16 cellular contexts compared by ENCODE assay signal in the genomic region with DNA sequence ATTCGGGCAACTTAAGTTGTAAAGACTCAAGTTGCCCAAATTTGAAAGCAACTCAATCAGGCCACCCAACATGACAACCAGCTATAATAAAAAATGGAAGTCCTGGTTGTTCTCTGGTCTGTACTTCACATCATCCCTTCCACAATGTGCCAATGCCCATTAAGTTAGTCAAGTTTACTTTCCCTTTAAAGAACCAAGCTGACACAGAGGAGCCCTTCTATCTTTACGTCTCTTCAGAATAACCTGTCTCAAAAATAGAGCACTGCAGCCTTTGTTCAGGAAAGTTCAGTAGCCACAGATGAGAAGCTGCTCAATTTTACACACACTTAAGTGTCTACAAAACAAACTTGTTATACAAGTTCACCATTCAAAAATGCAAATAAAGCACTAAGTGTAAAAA.
DNase-seq lines count a peak whose midpoint lies in the region; ATAC-seq, FAIRE-seq and TF ChIP-seq lines count a peak whose summit lies in the region.
"Had no signal": no experiment of that assay in that cellular context is flagged by ENCODE, and none has a peak within 500 bp of the region (broad histone marks: within the 10 kb centered on the region; RNA-seq: fewer than 3 reads in every experiment).

No MANE protein-coding gene starts in this region.

- peaks cover 10% of the 10 kb centered on the region for H3K36me3 Mint-ChIP-seq in activated naive CD8-positive, alpha-beta T cell treated with anti-CD3 and anti-CD28 coated beads for 36 hours
- H3K36me3 Mint-ChIP-seq in CD8-positive, alpha-beta memory T cell, result peaks cover 0 to 10% (median 0%) of the 10 kb centered on the region in 3 donors
- H3K36me3 Mint-ChIP-seq: activated naive CD4-positive, alpha-beta T cell treated with anti-CD3 and anti-CD28 coated beads, Interleukin-2, amount 50 U/mL, for 24 hours had no signal

- H3K4me2 ChIP-seq in K562 (ENCODE audit: insufficient read depth, low read length) (no peak overlapping the region), osteoblast (ENCODE audit: insufficient read depth, low read length) (no peak overlapping the region)

- H3K4me1 Mint-ChIP-seq in activated naive CD8-positive, alpha-beta T cell treated with anti-CD3 and anti-CD28 coated beads for 36 hours, result peaks cover 1% of the 10 kb centered on the region
- no peaks in the 10 kb centered on the region for H3K4me1 Mint-ChIP-seq in CD8-positive, alpha-beta memory T cell
- H3K4me1 Mint-ChIP-seq: activated naive CD4-positive, alpha-beta T cell treated with anti-CD3 and anti-CD28 coated beads, Interleukin-2, amount 50 U/mL, for 24 hours had no signal

- CTCF ChIA-PET in K562 (lab: Yijun Ruan, JAX; ENCODE audit: low intra/inter-chr PET ratio), result no interaction called here
- CTCF ChIA-PET in CD8-positive, alpha-beta memory T cell (lab: Charles Lee), result no interaction called here

- POLR2A ChIA-PET in K562 (lab: Yijun Ruan, JAX), result interaction anchor here (1.0 to 2.9 kb wide), 7 partner anchors 11 to 137 kb away, joined by 3 to 16 read pairs (median 4); no protein-coding TSS in a partner anchor
- POLR2A ChIA-PET in CD8-positive, alpha-beta memory T cell (lab: Charles Lee), result no interaction called here

- no peak overlapping the region for H3K4me3 Mint-ChIP-seq in activated naive CD8-positive, alpha-beta T cell treated with anti-CD3 and anti-CD28 coated beads for 36 hours
- H3K4me3 Mint-ChIP-seq in CD8-positive, alpha-beta memory T cell, result no peak overlapping the region
- H3K4me3 Mint-ChIP-seq: activated naive CD4-positive, alpha-beta T cell treated with anti-CD3 and anti-CD28 coated beads, Interleukin-2, amount 50 U/mL, for 24 hours; CD14-positive monocyte; T-helper 1 cell treated with Interleukin-12 subunit alpha and Interleukin-12 subunit beta and Interleukin-4 antibody, amounts not matched to agents 30 μg/mL and 1 μg/mL, for 36 hours had no signal

- no TSS peak for BruUV-seq in K562 (replicated peaks; lab: Mats Ljungman, UMichigan)

- no peak for TF ChIP-seq EP300 in K562 (IDR thresholded peaks at IDR 0.05; ENCODE audit: low read length)

- no peaks in the 10 kb centered on the region for H4K20me1 ChIP-seq in K562 (replicated peaks; ENCODE audit: control insufficient read depth, insufficient read depth, low read length)
- H4K20me1 ChIP-seq in osteoblast (ENCODE audit: insufficient read depth, low read length), result no peaks in the 10 kb centered on the region

- in situ Hi-C loops in K562 (cut with MboI), result no loop called here

- H3K9me3 ChIP-seq in K562 (replicated peaks; ENCODE audit: control insufficient read depth, insufficient read depth, low read depth, low read length) (no peaks in the 10 kb centered on the region), left ventricle myocardium inferior (replicated peaks) (no peaks in the 10 kb centered on the region), psoas muscle (no peaks in the 10 kb centered on the region), osteoblast (ENCODE audit: low read depth, low read length) (no peaks in the 10 kb centered on the region)
- H3K9me3 ChIP-seq in CD8-positive, alpha-beta memory T cell (ENCODE audit: low read length), result no peaks in the 10 kb centered on the region
- H3K9me3 ChIP-seq: colonic mucosa had no signal

- H3K4me3 ChIP-seq in LNCaP clone FGC (ENCODE audit: low read depth, low read length) (peak overlapping the region; percentile 37), K562 (no peak overlapping the region), left ventricle myocardium inferior (peak overlapping the region; percentile 45), psoas muscle (peak overlapping the region; percentile 58), osteoblast (ENCODE audit: insufficient read depth, low read length) (no peak overlapping the region)
- H3K4me3 ChIP-seq in CD8-positive, alpha-beta memory T cell (ENCODE audit: low read length), result no peak overlapping the region
- H3K4me3 ChIP-seq: colonic mucosa had no signal

- no peak for DNase-seq in LNCaP clone FGC (ENCODE audit: low read depth)
- DNase-seq in K562 (ENCODE audit: extremely low read depth in 1 of 4, low spot score in 3 of 4), result no peak
- DNase-seq in left ventricle myocardium inferior, result no peak
- DNase-seq in psoas muscle, result no peak
- DNase-seq in osteoblast (ENCODE audit: insufficient read length, low spot score, missing footprints), result no peak
- no peak for DNase-seq in activated naive CD8-positive, alpha-beta T cell treated with anti-CD3 and anti-CD28 coated beads for 36 hours
- DNase-seq in CD8-positive, alpha-beta memory T cell, result no peak
- no peak for DNase-seq in GM20000 (ENCODE audit: low spot score)
- DNase-seq: activated CD4-positive, alpha-beta T cell treated with anti-CD3 and anti-CD28 coated beads for 1 hour; colonic mucosa; NCI-H1048; stimulated activated CD4-positive, alpha-beta T cell treated with anti-CD3 and anti-CD28 coated beads, Interleukin-2, amount 100 ng/mL, for 48 hours had no signal

- H3K4me1 ChIP-seq in K562 (replicated peaks in 1 of 2; ENCODE audit: control insufficient read depth in 2 of 2, insufficient read depth in 2 of 2, low read length in 2 of 2) (peaks cover 3 to 11% of the 10 kb centered on the region in 2 experiments; a peak in 4 of 5 replicates), left ventricle myocardium inferior (peaks cover 34% of the 10 kb centered on the region), psoas muscle (peaks cover 9% of the 10 kb centered on the region), osteoblast (ENCODE audit: insufficient read depth, low read length) (peaks cover 8% of the 10 kb centered on the region)
- H3K4me1 ChIP-seq in CD8-positive, alpha-beta memory T cell (ENCODE audit: insufficient read depth, low read length), result no peaks in the 10 kb centered on the region
- H3K4me1 ChIP-seq: colonic mucosa had no signal

- FAIRE-seq in K562 (lab: Jason Lieb, UNC), result no peak

- H3K27me3 ChIP-seq in K562 (ENCODE audit: control insufficient read depth in 2 of 2, insufficient read depth in 2 of 2, low read length in 2 of 2), result no peaks in the 10 kb centered on the region
- H3K27me3 ChIP-seq in left ventricle myocardium inferior (ENCODE audit: low read depth), result no peaks in the 10 kb centered on the region
- H3K27me3 ChIP-seq in psoas muscle (ENCODE audit: insufficient read depth in 3 of 3, low read length in 2 of 3), result no peaks in the 10 kb centered on the region
- H3K27me3 ChIP-seq in osteoblast (ENCODE audit: insufficient read depth, low read length), result no peaks in the 10 kb centered on the region
- no peaks in the 10 kb centered on the region for H3K27me3 ChIP-seq in CD8-positive, alpha-beta memory T cell (ENCODE audit: insufficient read depth, low read length, poor library complexity, severe bottlenecking)
- H3K27me3 ChIP-seq: colonic mucosa had no signal

- no peak overlapping the region for H3K27ac Mint-ChIP-seq in activated naive CD8-positive, alpha-beta T cell treated with anti-CD3 and anti-CD28 coated beads for 36 hours
- peak overlapping the region in 2 of 8 donors; percentile 10 to 14 for H3K27ac Mint-ChIP-seq in CD8-positive, alpha-beta memory T cell
- H3K27ac Mint-ChIP-seq: activated naive CD4-positive, alpha-beta T cell treated with anti-CD3 and anti-CD28 coated beads, Interleukin-2, amount 50 U/mL, for 24 hours; CD14-positive monocyte; T-helper 1 cell treated with Interleukin-12 subunit alpha and Interleukin-12 subunit beta and Interleukin-4 antibody, amounts not matched to agents 30 μg/mL and 1 μg/mL, for 36 hours had no signal

- no peaks in the 10 kb centered on the region for H3K9me1 ChIP-seq in K562 (ENCODE audit: control insufficient read depth, insufficient read depth, low read length)

- H3K9me3 Mint-ChIP-seq in activated naive CD8-positive, alpha-beta T cell treated with anti-CD3 and anti-CD28 coated beads for 36 hours, result no peaks in the 10 kb centered on the region
- H3K9me3 Mint-ChIP-seq in CD8-positive, alpha-beta memory T cell, result no peaks in the 10 kb centered on the region
- H3K9me3 Mint-ChIP-seq: activated naive CD4-positive, alpha-beta T cell treated with anti-CD3 and anti-CD28 coated beads, Interleukin-2, amount 50 U/mL, for 24 hours; T-helper 1 cell treated with Interleukin-12 subunit alpha and Interleukin-12 subunit beta and Interleukin-4 antibody, amounts not matched to agents 30 μg/mL and 1 μg/mL, for 36 hours had no signal

- 0 out of 4 replicates have a peak overlapping the region, but pooled peaks of 1 of the 2 experiments have one; percentile 3 for H3K9ac ChIP-seq in K562 (ENCODE audit: insufficient read depth in 1 of 2, low read depth in 2 of 2, low read length in 2 of 2)

- H3K36me3 ChIP-seq in K562 (ENCODE audit: control insufficient read depth, insufficient read depth, low read length) (peaks cover 50% of the 10 kb centered on the region; the same call in 2 of the 3 replicates), left ventricle myocardium inferior (peaks cover 13% of the 10 kb centered on the region), psoas muscle (ENCODE audit: insufficient read depth in 1 of 2, low read depth in 1 of 2) (peaks cover 0 to 7% of the 10 kb centered on the region in 2 donors), osteoblast (ENCODE audit: insufficient read depth, low read length) (no peaks in the 10 kb centered on the region)
- H3K36me3 ChIP-seq in CD8-positive, alpha-beta memory T cell (ENCODE audit: insufficient read depth, low read length), result no peaks in the 10 kb centered on the region
- H3K36me3 ChIP-seq: colonic mucosa had no signal

- H3K27ac ChIP-seq in K562 (ENCODE audit: extremely low read depth, low read depth, low read length) (peak overlapping the region; percentile 51; the same call in 2 of the 3 replicates), left ventricle myocardium inferior (replicated peaks) (peak overlapping the region; percentile 53), psoas muscle (peak overlapping the region; percentile 71), osteoblast (ENCODE audit: low read depth, low read length) (no peak overlapping the region)
- H3K27ac ChIP-seq in CD8-positive, alpha-beta memory T cell (ENCODE audit: low read depth, low read length), result no peak overlapping the region
- H3K27ac ChIP-seq: colonic mucosa had no signal

- ATAC-seq in K562, result no peak
- peak; percentile 46 to 88 (median 72) for ATAC-seq in psoas muscle
- ATAC-seq: Panc1 had no signal

- TF ChIP-seq CTCF in LNCaP clone FGC (IDR thresholded peaks at IDR 0.05; ENCODE audit: control insufficient read depth, extremely low read depth, insufficient read depth) (no peak), K562 (IDR thresholded peaks at IDR 0.05 in 2 of 3, conservative IDR thresholded peaks at IDR 0.05 in 1 of 3; ENCODE audit: insufficient read depth in 2 of 3, low read depth in 1 of 3, low read length in 3 of 3) (no peak), left ventricle myocardium inferior (IDR thresholded peaks at IDR 0.05; ENCODE audit: borderline replicate concordance) (no peak), psoas muscle (IDR thresholded peaks at IDR 0.05) (no peak), osteoblast (IDR thresholded peaks at IDR 0.05; ENCODE audit: extremely low read depth, low read depth, low read length) (no peak), GM20000 (IDR thresholded peaks at IDR 0.05; ENCODE audit: extremely low read depth, missing control alignments) (no peak)

- intact Hi-C loops in K562 (cut with micrococcal nuclease) (no loop called here), left ventricle myocardium inferior (cut with micrococcal nuclease) (no loop called here), psoas muscle (cut with DNase I) (no loop called here)

- no peaks in the 10 kb centered on the region for H3K27me3 Mint-ChIP-seq in activated naive CD8-positive, alpha-beta T cell treated with anti-CD3 and anti-CD28 coated beads for 36 hours
- H3K27me3 Mint-ChIP-seq in CD8-positive, alpha-beta memory T cell, result no peaks in the 10 kb centered on the region
- H3K27me3 Mint-ChIP-seq: activated naive CD4-positive, alpha-beta T cell treated with anti-CD3 and anti-CD28 coated beads, Interleukin-2, amount 50 U/mL, for 24 hours had no signal

- TF ChIP-seq RAD21 in K562 (CRISPR knock-in tag; conservative IDR thresholded peaks at IDR 0.05 in 1 of 2, IDR thresholded peaks at IDR 0.05 in 1 of 2), result no peak

- TF ChIP-seq POLR2A in K562 (conservative IDR thresholded peaks at IDR 0.05), result no peak

- H3K79me2 ChIP-seq in K562 (ENCODE audit: control insufficient read depth, insufficient read depth, low read length) (peaks cover 69% of the 10 kb centered on the region), osteoblast (ENCODE audit: insufficient read depth, low read length) (no peaks in the 10 kb centered on the region)

- H2AFZ ChIP-seq in K562 (ENCODE audit: low read depth, low read length), result no peak overlapping the region
- H2AFZ ChIP-seq in osteoblast (ENCODE audit: low read length), result no peak overlapping the region

- WGBS in K562 (ENCODE audit: insufficient coverage, low coverage, missing lambda C conversion rate), result 63% methylated on average over 2 of the region's 2 CpGs
- WGBS in psoas muscle, 3 donors, result 31 to 64% (median 46%) methylated on average over 2 of the region's 2 CpGs

Comparison
In these comparisons a context has a peak if more than half of its experiments do, and no peak if none do; other contexts are left out.
1. H3K4me3 ChIP-seq: peak in LNCaP clone FGC (single experiment), left ventricle myocardium inferior (single experiment) and psoas muscle (single experiment); none in K562 (single experiment), osteoblast (single experiment) and CD8-positive, alpha-beta memory T cell (single experiment).
2. H3K27ac ChIP-seq: peak in K562 (single experiment), left ventricle myocardium inferior (single experiment) and psoas muscle (single experiment); none in osteoblast (single experiment) and CD8-positive, alpha-beta memory T cell (single experiment).